In the genomic region with DNA sequence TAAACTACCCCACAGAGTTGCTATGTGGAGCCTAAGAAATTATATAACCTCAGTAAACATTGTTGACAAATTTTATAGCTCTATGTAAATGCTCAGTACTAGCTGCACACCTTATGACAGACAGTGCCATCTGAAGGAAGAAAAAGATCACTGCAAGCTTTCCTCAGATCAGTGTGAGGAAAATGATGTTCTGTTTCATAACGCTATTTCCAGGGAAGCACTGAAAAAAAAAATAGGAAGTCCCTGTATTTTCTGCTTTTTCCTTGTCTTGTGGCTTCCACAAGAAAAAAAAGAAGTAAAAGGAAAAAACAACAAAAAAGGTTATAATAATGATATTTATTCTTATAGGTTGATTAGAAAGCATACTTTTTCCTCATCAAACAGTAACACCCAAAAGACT, we compare ENCODE assay signal across 7 cellular contexts. TPM values are rescaled to one million over a fixed set of nuclear protein-coding genes. Genes with fewer than 3 reads are reported as not detected.
DNase-seq lines count a peak whose midpoint lies in the region; ATAC-seq and TF ChIP-seq lines count a peak whose summit lies in the region.

No MANE protein-coding gene starts in this region.

- H3K9me3 ChIP-seq in heart right ventricle (peaks cover 0 to 11% (median 0%) of the 10 kb centered on the region in 11 donors), thyroid gland (no peaks in the 10 kb centered on the region)

- H3K27me3 ChIP-seq in heart right ventricle: no peaks in the 10 kb centered on the region
- H3K27me3 ChIP-seq in thyroid gland: no peaks in the 10 kb centered on the region

- peaks cover 12 to 51% (median 40%) of the 10 kb centered on the region in 9 donors for H3K4me1 ChIP-seq in heart right ventricle
- H3K4me1 ChIP-seq in thyroid gland: peaks cover 0 to 7% of the 10 kb centered on the region in 2 donors

- intact Hi-C loops in heart right ventricle (cut with DNase I): loop anchor here in 1 of 10 donors (5.0 kb wide), 1 partner anchor 129 kb away; no protein-coding TSS in a partner anchor
- intact Hi-C loops in thyroid gland (cut with DNase I): no loop called here

- H3K27ac ChIP-seq in heart right ventricle (peak overlapping the region in 1 of 10 donors; percentile 52), thyroid gland (no peak overlapping the region)

- TF ChIP-seq POLR2A in thyroid gland (IDR thresholded peaks at IDR 0.05): no peak

- WGBS in heart right ventricle, 2 donors: 4 to 8% methylated on average over 1 of the region's 1 CpG
- WGBS in thyroid gland, 2 donors: 16 to 24% methylated on average over 1 of the region's 1 CpG

- ATAC-seq in heart right ventricle: peak; percentile 45 to 76 (median 66)

- H3K36me3 ChIP-seq in heart right ventricle (no peaks in the 10 kb centered on the region), thyroid gland (no peaks in the 10 kb centered on the region)

- peak; percentile 60 for DNase-seq in GM03348 (ENCODE audit: low spot score)
- DNase-seq in H4 (ENCODE audit: low spot score): peak; percentile 43
- peak; percentile 14 for DNase-seq in NCI-H1417 treated with DMSO at 0.1 percent for 48 hours (lab: John Stamatoyannopoulos, UW)
- DNase-seq in heart right ventricle: no peak
- no peak for DNase-seq in thyroid gland
- DNase-seq in nucleus accumbens (lab: John Stamatoyannopoulos, UW): no peak

- TF ChIP-seq CTCF in WI38 (IDR thresholded peaks at IDR 0.05; ENCODE audit: low read depth, low read length) (peak; percentile 45; the same call in 1 of the 2 replicates), heart right ventricle (IDR thresholded peaks at IDR 0.05) (peak in 7 of 9 donors; percentile 43 to 69 (median 60)), thyroid gland (IDR thresholded peaks at IDR 0.05) (peak in 5 of 6 experiments; percentile 14 to 61 (median 51))

- H3K4me3 ChIP-seq in WI38 (ENCODE audit: low read depth, low read length): no peak overlapping the region
- H3K4me3 ChIP-seq in heart right ventricle: no peak overlapping the region
- no peak overlapping the region for H3K4me3 ChIP-seq in thyroid gland (replicated peaks in 1 of 3)

RNA-seq across cellular contexts. Expression of a gene that starts 23.2 kb away (rescaled TPM):
- total RNA-seq in H4 (2014; rRNA removed; shearing (Covaris generic)): 3.8 and 8.4 TPM in 2 replicates
- total RNA-seq in heart right ventricle: 10 to 100 TPM in 8 of 10 donors, 1 to 10 TPM in 2; 6.3 to 13.6 (median 10.7) TPM
- polyA plus RNA-seq in heart right ventricle: 1 to 10 TPM; 3.3 to 7.2 TPM
- 10 to 100 TPM; 46.8 to 68.4 (median 47.8) TPM for total RNA-seq in thyroid gland

Comparison
In these comparisons a context has a peak if more than half of its experiments do, and no peak if none do; other contexts are left out.
1. DNase-seq: peak in GM03348 (single experiment), H4 (single experiment) and NCI-H1417 treated with DMSO at 0.1 percent for 48 hours (single experiment); none in heart right ventricle (0 of 2), thyroid gland (0 of 2) and nucleus accumbens (0 of 56).
2. Peak in every context shown above with its lines, with median percentiles within 50 percentile points of each other: CTCF ChIP-seq.